Comparison of ENCODE assay signal across 1 cellular context in genomic region chr11:17275376-17276235, GRCh38.
TF ChIP-seq lines count a peak whose summit lies in the region.

No MANE protein-coding gene starts in this region.

TF ChIP-seq in HepG2, 621 proteins besides CTCF, POLR2A, EP300 and RAD21 (continued from another document and continues in another):
- no peak for TF ChIP-seq SNAPC4 (CRISPR knock-in tag; IDR thresholded peaks at IDR 0.05)
- no peak for TF ChIP-seq IKZF4 (CRISPR knock-in tag; IDR thresholded peaks at IDR 0.05; ENCODE audit: borderline replicate concordance, low read depth, not compliant biosample characterization)
- TF ChIP-seq ZNF138 (CRISPR knock-in tag; IDR thresholded peaks at IDR 0.05; ENCODE audit: low read depth) = no peak
- no peak for TF ChIP-seq ZNF18 (CRISPR knock-in tag; IDR thresholded peaks at IDR 0.05; ENCODE audit: insufficient replicate concordance)
- no peak for TF ChIP-seq ZNF34 (CRISPR knock-in tag; IDR thresholded peaks at IDR 0.05; ENCODE audit: borderline replicate concordance)
- TF ChIP-seq POLR2AphosphoS5 (IDR thresholded peaks at IDR 0.05; ENCODE audit: low read depth, low read length) = no peak
- no peak for TF ChIP-seq ATRX (CRISPR knock-in tag; IDR thresholded peaks at IDR 0.05; ENCODE audit: borderline replicate concordance)
- TF ChIP-seq PREB (CRISPR knock-in tag; IDR thresholded peaks at IDR 0.05) = no peak
- TF ChIP-seq SOX13 (IDR thresholded peaks at IDR 0.05) = no peak
- 0 out of 4 replicates have a peak, but pooled peaks of 1 of the 2 experiments have one; percentile 14 for TF ChIP-seq SOX13 (CRISPR knock-in tag; conservative IDR thresholded peaks at IDR 0.05 in 1 of 2, IDR thresholded peaks at IDR 0.05 in 1 of 2)
- TF ChIP-seq ZNF460 (CRISPR knock-in tag; IDR thresholded peaks at IDR 0.05; ENCODE audit: borderline replicate concordance) = no peak
- TF ChIP-seq AGO2 (optimal IDR thresholded peaks at IDR 0.05; ENCODE audit: low read depth, low read length) = no peak
- no peak for TF ChIP-seq FIP1L1 (IDR thresholded peaks at IDR 0.05; ENCODE audit: borderline replicate concordance, insufficient read depth, low read depth, low read length)
- TF ChIP-seq ARID5B (CRISPR knock-in tag; IDR thresholded peaks at IDR 0.05) = 0 out of 2 replicates have a peak, but pooled peaks have one; percentile 11
- no peak for TF ChIP-seq ZNF512B (CRISPR knock-in tag; IDR thresholded peaks at IDR 0.05; ENCODE audit: borderline replicate concordance)
- TF ChIP-seq ZNF205 (CRISPR knock-in tag; IDR thresholded peaks at IDR 0.05) = no peak
- no peak for TF ChIP-seq PBX2 (CRISPR knock-in tag; IDR thresholded peaks at IDR 0.05)
- TF ChIP-seq ERF (CRISPR knock-in tag; IDR thresholded peaks at IDR 0.05) = no peak
- TF ChIP-seq KDM4B (CRISPR knock-in tag; IDR thresholded peaks at IDR 0.05) = no peak
- TF ChIP-seq ZNF572 (CRISPR knock-in tag; IDR thresholded peaks at IDR 0.05) = no peak
- TF ChIP-seq KLF11 (CRISPR knock-in tag; IDR thresholded peaks at IDR 0.05) = no peak
- peak; percentile 23; the same call in 1 of the 2 replicates for TF ChIP-seq HNF4A (CRISPR knock-in tag; IDR thresholded peaks at IDR 0.05)
- no peak for TF ChIP-seq U2AF1 (optimal IDR thresholded peaks at IDR 0.05; ENCODE audit: low read depth, low read length)
- TF ChIP-seq ATF7-NPFF (CRISPR knock-in tag; IDR thresholded peaks at IDR 0.05; ENCODE audit: low read depth) = no peak
- TF ChIP-seq FOXP1 (IDR thresholded peaks at IDR 0.05) = no peak
- peak; percentile 27; the same call in 1 of the 2 replicates for TF ChIP-seq FOXP1 (CRISPR knock-in tag; IDR thresholded peaks at IDR 0.05)
- no peak for TF ChIP-seq TBP (CRISPR knock-in tag; IDR thresholded peaks at IDR 0.05)
- TF ChIP-seq RBM22 (optimal IDR thresholded peaks at IDR 0.05; ENCODE audit: low read length) = no peak
- TF ChIP-seq ZNF704 (CRISPR knock-in tag; IDR thresholded peaks at IDR 0.05; ENCODE audit: borderline replicate concordance) = no peak
- peak; percentile 53; the same call in 1 of the 2 replicates for TF ChIP-seq ZNF7 (CRISPR knock-in tag; IDR thresholded peaks at IDR 0.05)
- peak; percentile 53; the same call in 1 of the 2 replicates for TF ChIP-seq ZNF121 (CRISPR knock-in tag; IDR thresholded peaks at IDR 0.05)
- TF ChIP-seq ATF5 (CRISPR knock-in tag; IDR thresholded peaks at IDR 0.05; ENCODE audit: low read depth) = no peak
- no peak for TF ChIP-seq ZNF768 (CRISPR knock-in tag; IDR thresholded peaks at IDR 0.05)
- TF ChIP-seq NFATC3 (CRISPR knock-in tag; IDR thresholded peaks at IDR 0.05) = no peak
- no peak for TF ChIP-seq SMAD3 (CRISPR knock-in tag; IDR thresholded peaks at IDR 0.05)
- TF ChIP-seq USF2 (IDR thresholded peaks at IDR 0.05; ENCODE audit: low read depth, low read length) = no peak
- TF ChIP-seq USF2 (CRISPR knock-in tag; IDR thresholded peaks at IDR 0.05; ENCODE audit: borderline replicate concordance) = no peak
- no peak for TF ChIP-seq KDM5B (CRISPR knock-in tag; IDR thresholded peaks at IDR 0.05; ENCODE audit: borderline replicate concordance)
- TF ChIP-seq ZNF546 (CRISPR knock-in tag; conservative IDR thresholded peaks at IDR 0.05) = no peak
- no peak; the same call in 1 of the 2 replicates for TF ChIP-seq NCOA2 (CRISPR knock-in tag; IDR thresholded peaks at IDR 0.05)
- TF ChIP-seq TBX2 (CRISPR knock-in tag; IDR thresholded peaks at IDR 0.05; ENCODE audit: borderline replicate concordance) = no peak
- no peak for TF ChIP-seq ZNF30 (CRISPR knock-in tag; IDR thresholded peaks at IDR 0.05)
- 0 out of 2 replicates have a peak, but pooled peaks have one; percentile 24 for TF ChIP-seq POGZ (CRISPR knock-in tag; IDR thresholded peaks at IDR 0.05)
- TF ChIP-seq ZMYM3 (CRISPR knock-in tag; IDR thresholded peaks at IDR 0.05) = peak; percentile 88
- TF ChIP-seq SNRNP70 (IDR thresholded peaks at IDR 0.05; ENCODE audit: low read depth, low read length) = no peak
- no peak for TF ChIP-seq ZNF557 (CRISPR knock-in tag; IDR thresholded peaks at IDR 0.05)
